Comparison of ENCODE assay signal across 19 cellular contexts in genomic region chr1:77636864-77637263, GRCh38.
"Had no signal": no experiment of that assay in that cellular context is flagged by ENCODE, and none has a peak within 500 bp of the region (broad histone marks: within the 10 kb centered on the region; RNA-seq: fewer than 3 reads in every experiment).

No MANE protein-coding gene starts in this region.

- H3K4me2 ChIP-seq: hepatocyte had no signal

- DNase-seq: activated CD4-positive, alpha-beta memory T cell treated with anti-CD3 and anti-CD28 coated beads, Interleukin-2, amount 10 ng/mL, durations not matched to agents 7 days and 5 days; activated CD4-positive, alpha-beta T cell treated with anti-CD3 and anti-CD28 coated beads, Interleukin-2, amount 10 ng/mL, durations not matched to agents 24 days and 14 days; activated effector memory CD4-positive, alpha-beta T cell treated with Interleukin-2 at 50 U/mL for 16 hours; activated naive CD4-positive, alpha-beta T cell treated with anti-CD3 and anti-CD28 coated beads for 36 hours; activated T-cell treated with anti-CD3 and anti-CD28 coated beads, Interleukin-2, amount 50 U/mL, for 72 hours; effector CD4-positive, alpha-beta T cell; glutamatergic neuron; kidney; left ventricle myocardium inferior; midbrain; natural killer cell; retina; stimulated activated CD4-positive, alpha-beta T cell treated with anti-CD3 and anti-CD28 coated beads, Interleukin-4, amount 100 ng/mL, for 1 hour; stimulated activated naive CD4-positive, alpha-beta T cell; testis; trophoblast cell; uterus had no signal

- H3K36me3 ChIP-seq: uterus had no signal

- ATAC-seq: activated CD4-positive, CD25-positive, alpha-beta regulatory T cell treated with anti-CD3 and anti-CD28 coated beads, Interleukin-2, amount 50 U/mL, for 24 hours; activated T-cell treated with anti-CD3 and anti-CD28 coated beads, Interleukin-2, amount 50 U/mL, for 72 hours; natural killer cell had no signal

- H3K4me1 ChIP-seq: testis, uterus had no signal

- H3K9me3 ChIP-seq: left ventricle myocardium inferior, testis, uterus had no signal

- H3K27me3 ChIP-seq: hepatocyte, testis, uterus had no signal

- H3K4me3 ChIP-seq: hepatocyte, left ventricle myocardium inferior, testis, uterus had no signal

- H3K27ac ChIP-seq: hepatocyte, left ventricle myocardium inferior, testis, uterus had no signal
